In genomic region chr11:12201016-12201985, GRCh38 we compare ENCODE assay signal across 8 cellular contexts.
DNase-seq lines count a peak whose midpoint lies in the region; ATAC-seq and TF ChIP-seq lines count a peak whose summit lies in the region.

No MANE protein-coding gene starts in this region.

- H3K27ac Mint-ChIP-seq in stimulated activated naive B cell treated with anti-CD40 and anti-IgM and Interleukin-4, amounts not matched to agents 10 μg/mL and 1 μg/mL and 100 μg/mL, for 72 hours = no peak overlapping the region
- no peak overlapping the region for H3K27ac Mint-ChIP-seq in Calu3 (ENCODE audit: unreplicated experiment)

- ATAC-seq in stimulated activated naive B cell treated with anti-CD40 and anti-IgM and Interleukin-4, amounts not matched to agents 10 μg/mL and 1 μg/mL and 100 μg/mL, for 72 hours (replicated peaks) = no peak
- no peak for ATAC-seq in GM21576 (IDR thresholded peaks at IDR 0.05; ENCODE audit: unreplicated experiment)
- ATAC-seq in HG02623 (IDR thresholded peaks at IDR 0.05; ENCODE audit: unreplicated experiment) = no peak

- TF ChIP-seq CTCF in VCaP (conservative IDR thresholded peaks at IDR 0.05) (no peak), cardiac muscle cell (IDR thresholded peaks at IDR 0.05; ENCODE audit: low read depth, low read length) (no peak), sigmoid colon (IDR thresholded peaks at IDR 0.05) (no peak), Calu3 (IDR thresholded peaks at IDR 0.05; ENCODE audit: unreplicated experiment) (no peak)

- BruUV-seq in Calu3 (replicated peaks; lab: Mats Ljungman, UMichigan) = no TSS peak

- no peaks in the 10 kb centered on the region for H3K9me3 ChIP-seq in cardiac muscle cell (ENCODE audit: low read depth)
- no peaks in the 10 kb centered on the region for H3K9me3 ChIP-seq in sigmoid colon

- peaks cover 2 to 8% of the 10 kb centered on the region in 2 donors for H3K27me3 Mint-ChIP-seq in stimulated activated naive B cell treated with anti-CD40 and anti-IgM and Interleukin-4, amounts not matched to agents 10 μg/mL and 1 μg/mL and 100 μg/mL, for 72 hours
- H3K27me3 Mint-ChIP-seq in Calu3 (ENCODE audit: unreplicated experiment) = no peaks in the 10 kb centered on the region

- H3K36me3 Mint-ChIP-seq in stimulated activated naive B cell treated with anti-CD40 and anti-IgM and Interleukin-4, amounts not matched to agents 10 μg/mL and 1 μg/mL and 100 μg/mL, for 72 hours = no peaks in the 10 kb centered on the region
- H3K36me3 Mint-ChIP-seq in Calu3 (ENCODE audit: insufficient read depth, unreplicated experiment) = peaks cover 39% of the 10 kb centered on the region

- peaks cover 10% of the 10 kb centered on the region for H3K36me3 ChIP-seq in cardiac muscle cell
- peaks cover 0 to 16% (median 4%) of the 10 kb centered on the region in 4 donors for H3K36me3 ChIP-seq in sigmoid colon

- no peak for TF ChIP-seq POLR2A in sigmoid colon (IDR thresholded peaks at IDR 0.05)

- H3K9me3 Mint-ChIP-seq in stimulated activated naive B cell treated with anti-CD40 and anti-IgM and Interleukin-4, amounts not matched to agents 10 μg/mL and 1 μg/mL and 100 μg/mL, for 72 hours = peaks cover 0 to 3% of the 10 kb centered on the region in 2 donors
- H3K9me3 Mint-ChIP-seq in Calu3 (ENCODE audit: low read depth, unreplicated experiment) = no peaks in the 10 kb centered on the region

- H3K27ac ChIP-seq in VCaP (peak overlapping the region; percentile 44), cardiac muscle cell (peak overlapping the region; percentile 90), sigmoid colon (peak overlapping the region; percentile 54 to 85 (median 70))

- peaks cover 63% of the 10 kb centered on the region for H3K4me1 ChIP-seq in cardiac muscle cell (ENCODE audit: low read depth)
- H3K4me1 ChIP-seq in sigmoid colon = peaks cover 0 to 75% (median 45%) of the 10 kb centered on the region in 4 donors

- DNase-seq in ELF-1 (ENCODE audit: low read depth, low spot score) = peak; percentile 82
- peak; percentile 72 to 98 for DNase-seq in cardiac muscle cell (ENCODE audit: low read depth in 1 of 2, low spot score in 1 of 2)
- DNase-seq in sigmoid colon = no peak
- DNase-seq in stimulated activated naive B cell treated with anti-CD40 and anti-IgM and Interleukin-4, amounts not matched to agents 10 μg/mL and 1 μg/mL and 100 μg/mL, for 72 hours = no peak
- DNase-seq in Calu3 = no peak

- no peaks in the 10 kb centered on the region for H3K4me1 Mint-ChIP-seq in stimulated activated naive B cell treated with anti-CD40 and anti-IgM and Interleukin-4, amounts not matched to agents 10 μg/mL and 1 μg/mL and 100 μg/mL, for 72 hours
- peaks cover 17% of the 10 kb centered on the region for H3K4me1 Mint-ChIP-seq in Calu3 (ENCODE audit: low read depth, unreplicated experiment)

- H3K4me3 ChIP-seq in cardiac muscle cell (no peak overlapping the region), sigmoid colon (no peak overlapping the region)

- H3K27me3 ChIP-seq in cardiac muscle cell (no peaks in the 10 kb centered on the region), sigmoid colon (no peaks in the 10 kb centered on the region)

- WGBS in sigmoid colon, 2 donors = 78 to 80% methylated on average over 18 of the region's 18 CpGs

- TF ChIP-seq EP300 in sigmoid colon (IDR thresholded peaks at IDR 0.05) = no peak

- no peak overlapping the region for H3K4me3 Mint-ChIP-seq in stimulated activated naive B cell treated with anti-CD40 and anti-IgM and Interleukin-4, amounts not matched to agents 10 μg/mL and 1 μg/mL and 100 μg/mL, for 72 hours
- H3K4me3 Mint-ChIP-seq in Calu3 (ENCODE audit: low read depth, unreplicated experiment) = no peak overlapping the region

- intact Hi-C loops in sigmoid colon (cut with DNase I) (no loop called here), Calu3 (cut with micrococcal nuclease; ENCODE audit: unreplicated experiment) (no loop called here)

- CTCF ChIA-PET in Calu3 (lab: Charles Lee) = no interaction called here

Comparison
In these comparisons a context has a peak if more than half of its experiments do, and no peak if none do; other contexts are left out.
1. DNase-seq: peak in ELF-1 (single experiment) and cardiac muscle cell (2 of 2); none in sigmoid colon (single experiment), stimulated activated naive B cell treated with anti-CD40 and anti-IgM and Interleukin-4, amounts not matched to agents 10 μg/mL and 1 μg/mL and 100 μg/mL, for 72 hours (single experiment) and Calu3 (single experiment).
2. Peak in every context shown above with its lines, with median percentiles within 50 percentile points of each other: H3K27ac ChIP-seq.